In genomic region chr1:6459850-6460265, GRCh38 we compare ENCODE assay signal across 10 cellular contexts. TPM values are rescaled to one million over a fixed set of nuclear protein-coding genes. Genes with fewer than 3 reads are reported as not detected.
DNase-seq lines count a peak whose midpoint lies in the region; ATAC-seq and TF ChIP-seq lines count a peak whose summit lies in the region.
"Had no signal": no experiment of that assay in that cellular context is flagged by ENCODE, and none has a peak within 500 bp of the region (broad histone marks: within the 10 kb centered on the region; RNA-seq: fewer than 3 reads in every experiment).

No MANE protein-coding gene starts in this region.

- H3K4me1 Mint-ChIP-seq in CD4-positive, alpha-beta memory T cell, result peaks cover 33 to 70% (median 54%) of the 10 kb centered on the region in 4 donors
- H3K4me1 Mint-ChIP-seq in T-helper 1 cell treated with Interleukin-12 subunit alpha and Interleukin-12 subunit beta and Interleukin-4 antibody, amounts not matched to agents 30 μg/mL and 1 μg/mL, for 36 hours (ENCODE audit: low read depth), result peaks cover 43% of the 10 kb centered on the region
- H3K4me1 Mint-ChIP-seq in activated naive CD8-positive, alpha-beta T cell (ENCODE audit: low read depth), result peaks cover 50% of the 10 kb centered on the region
- H3K4me1 Mint-ChIP-seq in naive thymus-derived CD8-positive, alpha-beta T cell, result peaks cover 31 to 71% (median 53%) of the 10 kb centered on the region in 4 donors

- peaks cover 31% of the 10 kb centered on the region for H3K36me3 ChIP-seq in CD4-positive, alpha-beta memory T cell (ENCODE audit: insufficient read depth, low read length)

- CTCF ChIA-PET in CD4-positive, alpha-beta memory T cell (lab: Charles Lee; ENCODE audit: partially characterized antibody), result interaction anchor here (0.7 to 2.7 kb wide), 15 partner anchors 11 to 187 kb away, joined by 3 to 34 read pairs (median 4); partner anchors contain the start of genes NOL9 and TAS1R1

- intact Hi-C loops in CD4-positive, alpha-beta memory T cell (cut with micrococcal nuclease), result loop anchor here (2.0 to 10.0 kb wide), 3 partner anchors 143 to 433 kb away; partner anchors contain the start of genes CAMTA1 and KLHL21

- H3K4me3 Mint-ChIP-seq in CD4-positive, alpha-beta memory T cell, result peak overlapping the region; percentile 90 to 98 (median 94)
- H3K4me3 Mint-ChIP-seq in T-helper 1 cell treated with Interleukin-12 subunit alpha and Interleukin-12 subunit beta and Interleukin-4 antibody, amounts not matched to agents 30 μg/mL and 1 μg/mL, for 36 hours, result peak overlapping the region; percentile 90
- peak overlapping the region; percentile 84 for H3K4me3 Mint-ChIP-seq in activated naive CD8-positive, alpha-beta T cell
- peak overlapping the region; percentile 76 to 95 (median 91) for H3K4me3 Mint-ChIP-seq in naive thymus-derived CD8-positive, alpha-beta T cell

- no peaks in the 10 kb centered on the region for H3K9me3 ChIP-seq in CD4-positive, alpha-beta memory T cell (ENCODE audit: control insufficient read depth in 1 of 2, low read length in 2 of 2)

- peak overlapping the region in 1 of 2 donors; percentile 62 for H3K4me3 ChIP-seq in CD4-positive, alpha-beta memory T cell (ENCODE audit: low read length in 2 of 2)

- peak overlapping the region; percentile 98 to 100 (median 99) for H3K27ac Mint-ChIP-seq in CD4-positive, alpha-beta memory T cell
- H3K27ac Mint-ChIP-seq in T-helper 1 cell treated with Interleukin-12 subunit alpha and Interleukin-12 subunit beta and Interleukin-4 antibody, amounts not matched to agents 30 μg/mL and 1 μg/mL, for 36 hours, result peak overlapping the region; percentile 94
- peak overlapping the region; percentile 91 for H3K27ac Mint-ChIP-seq in activated naive CD8-positive, alpha-beta T cell
- H3K27ac Mint-ChIP-seq in naive thymus-derived CD8-positive, alpha-beta T cell, result peak overlapping the region; percentile 93 to 99 (median 98)

- peak; percentile 26 to 40 for ATAC-seq in naive thymus-derived CD8-positive, alpha-beta T cell
- no peak for ATAC-seq in GM19452 (IDR thresholded peaks at IDR 0.05; ENCODE audit: unreplicated experiment)

- POLR2A ChIA-PET in CD4-positive, alpha-beta memory T cell (lab: Charles Lee; ENCODE audit: partially characterized antibody), result interaction anchor here (0.7 to 18.2 kb wide), 23 partner anchors 11 to 260 kb away, joined by 3 to 390 read pairs (median 7); partner anchors contain the start of genes ACOT7, HES2, KLHL21 and NOL9
- POLR2A ChIA-PET in naive thymus-derived CD8-positive, alpha-beta T cell (lab: Charles Lee), result interaction anchor here (0.6 to 4.7 kb wide), 18 partner anchors 7 to 154 kb away, joined by 3 to 58 read pairs (median 6); partner anchors contain the start of genes ACOT7, NOL9, PHF13 and PLEKHG5

- peaks cover 23 to 39% of the 10 kb centered on the region in 2 donors for H3K36me3 Mint-ChIP-seq in CD4-positive, alpha-beta memory T cell
- H3K36me3 Mint-ChIP-seq in T-helper 1 cell treated with Interleukin-12 subunit alpha and Interleukin-12 subunit beta and Interleukin-4 antibody, amounts not matched to agents 30 μg/mL and 1 μg/mL, for 36 hours (ENCODE audit: low read depth), result peaks cover 38% of the 10 kb centered on the region
- H3K36me3 Mint-ChIP-seq in activated naive CD8-positive, alpha-beta T cell, result peaks cover 5% of the 10 kb centered on the region
- H3K36me3 Mint-ChIP-seq in naive thymus-derived CD8-positive, alpha-beta T cell, result peaks cover 0 to 40% (median 12%) of the 10 kb centered on the region in 3 donors

- no peak for TF ChIP-seq CTCF in GM20000 (IDR thresholded peaks at IDR 0.05; ENCODE audit: extremely low read depth, missing control alignments)

- peak; percentile 72 to 91 (median 74) for DNase-seq in CD4-positive, alpha-beta memory T cell
- peak in 9 of 10 donors; percentile 36 to 78 (median 41) for DNase-seq in naive thymus-derived CD8-positive, alpha-beta T cell
- no peak for DNase-seq in GM20000 (ENCODE audit: low spot score)
- DNase-seq in GM19238 (ENCODE audit: insufficient read length, low spot score), result no peak
- no peak for DNase-seq in HuH-7 (ENCODE audit: low spot score)

- peak overlapping the region; percentile 97 for H3K27ac ChIP-seq in CD4-positive, alpha-beta memory T cell (ENCODE audit: low read depth, low read length)
- H3K27ac ChIP-seq: C4-2B had no signal

- H3K4me1 ChIP-seq in CD4-positive, alpha-beta memory T cell (ENCODE audit: insufficient read depth, low read length), result peaks cover 53% of the 10 kb centered on the region

- no peaks in the 10 kb centered on the region for H3K27me3 Mint-ChIP-seq in CD4-positive, alpha-beta memory T cell
- H3K27me3 Mint-ChIP-seq in T-helper 1 cell treated with Interleukin-12 subunit alpha and Interleukin-12 subunit beta and Interleukin-4 antibody, amounts not matched to agents 30 μg/mL and 1 μg/mL, for 36 hours (ENCODE audit: low read depth), result peaks cover 16% of the 10 kb centered on the region
- H3K27me3 Mint-ChIP-seq in activated naive CD8-positive, alpha-beta T cell, result peaks cover 3% of the 10 kb centered on the region
- H3K27me3 Mint-ChIP-seq in naive thymus-derived CD8-positive, alpha-beta T cell, result peaks cover 1 to 24% (median 10%) of the 10 kb centered on the region in 5 donors

- no peaks in the 10 kb centered on the region for H3K27me3 ChIP-seq in CD4-positive, alpha-beta memory T cell (ENCODE audit: insufficient read depth, low read length)

- H3K9me3 Mint-ChIP-seq in CD4-positive, alpha-beta memory T cell, result no peaks in the 10 kb centered on the region
- H3K9me3 Mint-ChIP-seq in T-helper 1 cell treated with Interleukin-12 subunit alpha and Interleukin-12 subunit beta and Interleukin-4 antibody, amounts not matched to agents 30 μg/mL and 1 μg/mL, for 36 hours, result no peaks in the 10 kb centered on the region
- H3K9me3 Mint-ChIP-seq in activated naive CD8-positive, alpha-beta T cell (ENCODE audit: low read depth), result no peaks in the 10 kb centered on the region
- no peaks in the 10 kb centered on the region for H3K9me3 Mint-ChIP-seq in naive thymus-derived CD8-positive, alpha-beta T cell

RNA-seq across cellular contexts. Expression of gene TNFRSF25, which starts 6.1 kb away (rescaled TPM):
- 100 to 1,000 TPM; 392 to 415 TPM for total RNA-seq in CD4-positive, alpha-beta memory T cell
- polyA plus RNA-seq in CD4-positive, alpha-beta memory T cell, result 10 to 100 TPM; 28.9 to 60.7 TPM
- 100 to 1,000 TPM; 378 to 381 TPM for total RNA-seq in naive thymus-derived CD8-positive, alpha-beta T cell
- polyA plus RNA-seq in naive thymus-derived CD8-positive, alpha-beta T cell, result 10 to 100 TPM in 2 of 3 donors, 1 to 10 TPM in 1; 7.2 to 28.7 (median 10.6) TPM

RNA-seq across cellular contexts. Expression of gene PLEKHG5, which starts 31.6 kb away (rescaled TPM):
- 10 to 100 TPM; 10.4 to 11.8 TPM for total RNA-seq in CD4-positive, alpha-beta memory T cell
- polyA plus RNA-seq in CD4-positive, alpha-beta memory T cell, result 1 to 10 TPM; 1.7 to 2.0 TPM
- total RNA-seq in naive thymus-derived CD8-positive, alpha-beta T cell, result 1 to 10 TPM; 6.3 to 7.0 TPM
- polyA plus RNA-seq in naive thymus-derived CD8-positive, alpha-beta T cell, result 1 to 10 TPM in 1 of 3 donors, under 1 TPM in 2; 0.57 to 1.4 (median 0.59) TPM

RNA-seq across cellular contexts. Expression of gene ESPN, which starts 35.3 kb away (rescaled TPM):
- total RNA-seq in CD4-positive, alpha-beta memory T cell, result 10 to 100 TPM; 10.9 to 13.5 TPM
- 1 to 10 TPM in 1 of 2 donors, under 1 TPM in 1; 0.48 to 1.8 TPM for polyA plus RNA-seq in CD4-positive, alpha-beta memory T cell
- 1 to 10 TPM; 2.3 to 2.4 TPM for total RNA-seq in naive thymus-derived CD8-positive, alpha-beta T cell
- under 1 TPM; 0.12 to 0.81 (median 0.15) TPM for polyA plus RNA-seq in naive thymus-derived CD8-positive, alpha-beta T cell
- total RNA-seq: fibroblast of lung had no signal
- polyA plus RNA-seq: fibroblast of lung had no signal

RNA-seq across cellular contexts. Expression of gene HES2, which starts 40.1 kb away (rescaled TPM):
- not detected for total RNA-seq in CD4-positive, alpha-beta memory T cell
- polyA plus RNA-seq in CD4-positive, alpha-beta memory T cell, result not detected
- not detected for total RNA-seq in naive thymus-derived CD8-positive, alpha-beta T cell
- not detected for polyA plus RNA-seq in naive thymus-derived CD8-positive, alpha-beta T cell
- polyA plus RNA-seq: fibroblast of lung had no signal

Comparison
In these comparisons a context has a peak if more than half of its experiments do, and no peak if none do; other contexts are left out.
1. DNase-seq: peak in CD4-positive, alpha-beta memory T cell (5 of 5) and naive thymus-derived CD8-positive, alpha-beta T cell (9 of 10); none in GM20000 (single experiment), GM19238 (single experiment) and HuH-7 (single experiment).
2. Peak in every context shown above with its lines, with median percentiles within 50 percentile points of each other: H3K27ac Mint-ChIP-seq and H3K4me3 Mint-ChIP-seq.